ENCODE assay signal across 10 cellular contexts in the genomic region with DNA sequence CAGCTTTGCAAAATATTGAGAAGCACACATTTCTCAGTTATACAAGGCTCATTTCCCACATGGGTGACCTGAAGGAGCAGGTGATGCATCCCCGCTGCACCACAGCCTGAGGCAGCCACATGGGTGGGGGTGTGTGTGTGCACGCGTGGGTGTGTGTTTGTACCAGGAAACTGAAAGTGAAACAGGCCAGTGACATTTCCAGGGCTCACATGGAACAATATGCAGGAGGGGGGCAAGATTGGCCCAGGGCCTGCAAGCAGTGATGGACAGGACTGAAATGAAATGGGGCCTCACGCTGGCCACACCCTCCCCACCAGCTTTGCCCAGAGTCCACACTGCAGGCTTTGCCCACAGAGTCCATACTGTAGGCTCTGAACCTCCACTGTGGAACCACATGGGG.
DNase-seq lines count a peak whose midpoint lies in the region; ATAC-seq and TF ChIP-seq lines count a peak whose summit lies in the region.
"Had no signal": no experiment of that assay in that cellular context is flagged by ENCODE, and none has a peak within 500 bp of the region (broad histone marks: within the 10 kb centered on the region; RNA-seq: fewer than 3 reads in every experiment).

No MANE protein-coding gene starts in this region.

- no peaks in the 10 kb centered on the region for H3K36me3 ChIP-seq in breast epithelium
- H3K36me3 ChIP-seq: vagina had no signal

- POLR2A ChIA-PET in naive thymus-derived CD8-positive, alpha-beta T cell (lab: Charles Lee): interaction anchor here (0.9 to 1.6 kb wide), 6 partner anchors 19 to 244 kb away, joined by 3 to 5 read pairs (median 3); no protein-coding TSS in a partner anchor

- H3K27me3 Mint-ChIP-seq in naive thymus-derived CD8-positive, alpha-beta T cell: no peaks in the 10 kb centered on the region

- H3K9me3 Mint-ChIP-seq in naive thymus-derived CD8-positive, alpha-beta T cell: no peaks in the 10 kb centered on the region

- peak; percentile 59 to 60 for ATAC-seq in naive thymus-derived CD8-positive, alpha-beta T cell
- no peak for ATAC-seq in GM18907 (IDR thresholded peaks at IDR 0.05; ENCODE audit: unreplicated experiment)
- no peak for ATAC-seq in GM21737 (IDR thresholded peaks at IDR 0.05; ENCODE audit: unreplicated experiment)

- no peaks in the 10 kb centered on the region for H3K27me3 ChIP-seq in breast epithelium
- H3K27me3 ChIP-seq: vagina had no signal

- no peak for TF ChIP-seq POLR2A in breast epithelium (IDR thresholded peaks at IDR 0.05)

- no peaks in the 10 kb centered on the region for H3K36me3 Mint-ChIP-seq in naive thymus-derived CD8-positive, alpha-beta T cell

- H3K4me1 ChIP-seq in breast epithelium: peaks cover 0 to 6% of the 10 kb centered on the region in 2 donors

- no peak overlapping the region for H3K4me3 ChIP-seq in breast epithelium
- H3K4me3 ChIP-seq: lung, vagina had no signal

- no peak for TF ChIP-seq CTCF in breast epithelium (IDR thresholded peaks at IDR 0.05)

- H3K4me1 Mint-ChIP-seq in naive thymus-derived CD8-positive, alpha-beta T cell: peaks cover 24 to 51% (median 48%) of the 10 kb centered on the region in 4 donors

- intact Hi-C loops in breast epithelium (cut with DNase I; ENCODE audit: low total_unique reads): no loop called here

- H3K9me3 ChIP-seq in breast epithelium: no peaks in the 10 kb centered on the region
- H3K9me3 ChIP-seq: vagina had no signal

- H3K27ac Mint-ChIP-seq in naive thymus-derived CD8-positive, alpha-beta T cell: peak overlapping the region; percentile 90 to 96 (median 93)

- H3K4me3 Mint-ChIP-seq in naive thymus-derived CD8-positive, alpha-beta T cell: peak overlapping the region; percentile 55 to 86 (median 82)

- H3K27ac ChIP-seq in breast epithelium: no peak overlapping the region
- H3K27ac ChIP-seq: vagina had no signal

- peak; percentile 39 for DNase-seq in SW480 (ENCODE audit: low spot score)
- peak; percentile 27 to 55 for DNase-seq in activated T-helper 1 cell treated with anti-CD3 and anti-CD28 coated beads, Interleukin-2, amount 50 U/mL, for 16 hours (ENCODE audit: low read depth in 1 of 2, low spot score in 1 of 2)
- DNase-seq in naive thymus-derived CD8-positive, alpha-beta T cell: peak; percentile 39 to 81 (median 54)
- peak; percentile 31 for DNase-seq in stimulated activated CD8-positive, alpha-beta memory T cell treated with anti-CD3 and anti-CD28 coated beads, Interleukin-7, amount 100 ng/mL, for 24 hours (ENCODE audit: low read depth)
- DNase-seq in breast epithelium (ENCODE audit: low spot score in 2 of 2): no peak
- DNase-seq in NCI-H1694 treated with DMSO at 0.1 percent for 48 hours (lab: John Stamatoyannopoulos, UW): no peak

Comparison
In these comparisons a context has a peak if more than half of its experiments do, and no peak if none do; other contexts are left out.
1. DNase-seq: peak in SW480 (single experiment), activated T-helper 1 cell treated with anti-CD3 and anti-CD28 coated beads, Interleukin-2, amount 50 U/mL, for 16 hours (2 of 2), naive thymus-derived CD8-positive, alpha-beta T cell (10 of 10) and stimulated activated CD8-positive, alpha-beta memory T cell treated with anti-CD3 and anti-CD28 coated beads, Interleukin-7, amount 100 ng/mL, for 24 hours (single experiment); none in breast epithelium (0 of 2) and NCI-H1694 treated with DMSO at 0.1 percent for 48 hours (single experiment).
2. ATAC-seq: peak in naive thymus-derived CD8-positive, alpha-beta T cell (2 of 2); none in GM18907 (single experiment) and GM21737 (single experiment).